ENCODE assay signal across 1 cellular context in the genomic region with DNA sequence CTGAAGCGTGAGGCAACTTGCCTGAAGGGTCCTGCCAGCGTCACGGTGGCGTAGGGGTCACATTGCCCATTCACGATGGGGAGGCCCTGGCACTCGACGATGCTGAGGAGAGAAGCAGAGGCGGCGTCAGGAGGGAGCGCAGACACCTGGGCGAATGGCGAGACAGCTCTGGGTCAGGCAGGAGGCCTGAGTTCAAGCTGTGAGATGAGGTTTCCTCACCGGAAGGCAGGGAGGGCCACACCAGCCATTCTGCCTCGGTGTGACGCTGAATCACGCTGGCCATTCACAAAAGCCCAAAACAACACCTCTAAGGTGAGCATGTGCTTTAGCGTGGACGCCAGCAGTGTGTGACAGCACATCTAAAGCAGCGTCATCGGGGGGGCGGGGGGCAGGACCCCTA.
TF ChIP-seq lines count a peak whose summit lies in the region.

No MANE protein-coding gene starts in this region.

TF ChIP-seq in IMR-90, 13 proteins besides CTCF, POLR2A, EP300 and RAD21:
- TF ChIP-seq SMC3 (IDR thresholded peaks at IDR 0.05; ENCODE audit: low read depth, low read length) (no peak), BHLHE40 (IDR thresholded peaks at IDR 0.05; ENCODE audit: low read depth, low read length) (no peak), MAZ (IDR thresholded peaks at IDR 0.05; ENCODE audit: borderline replicate concordance, low read depth, low read length) (no peak), CEBPB (IDR thresholded peaks at IDR 0.05; ENCODE audit: low read depth, low read length) (no peak), NFE2L2 (IDR thresholded peaks at IDR 0.05; ENCODE audit: low read depth, low read length) (no peak), FOS (IDR thresholded peaks at IDR 0.05; ENCODE audit: low read depth, low read length) (no peak), RFX5 (IDR thresholded peaks at IDR 0.05; ENCODE audit: low read depth, low read length) (no peak), MAFK (IDR thresholded peaks at IDR 0.05; ENCODE audit: low read depth, low read length) (no peak), CHD1 (IDR thresholded peaks at IDR 0.05; ENCODE audit: low read depth, low read length) (no peak)
- TF ChIP-seq, protein P1, sequence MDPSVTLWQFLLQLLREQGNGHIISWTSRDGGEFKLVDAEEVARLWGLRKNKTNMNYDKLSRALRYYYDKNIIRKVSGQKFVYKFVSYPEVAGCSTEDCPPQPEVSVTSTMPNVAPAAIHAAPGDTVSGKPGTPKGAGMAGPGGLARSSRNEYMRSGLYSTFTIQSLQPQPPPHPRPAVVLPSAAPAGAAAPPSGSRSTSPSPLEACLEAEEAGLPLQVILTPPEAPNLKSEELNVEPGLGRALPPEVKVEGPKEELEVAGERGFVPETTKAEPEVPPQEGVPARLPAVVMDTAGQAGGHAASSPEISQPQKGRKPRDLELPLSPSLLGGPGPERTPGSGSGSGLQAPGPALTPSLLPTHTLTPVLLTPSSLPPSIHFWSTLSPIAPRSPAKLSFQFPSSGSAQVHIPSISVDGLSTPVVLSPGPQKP (IDR thresholded peaks at IDR 0.05; ENCODE audit: borderline replicate concordance, low read depth, low read length), result no peak
